19 cellular contexts compared by ENCODE assay signal in genomic region chr10:118823256-118823907, GRCh38.
"Had no signal": no experiment of that assay in that cellular context is flagged by ENCODE, and none has a peak within 500 bp of the region (broad histone marks: within the 10 kb centered on the region; RNA-seq: fewer than 3 reads in every experiment).

No MANE protein-coding gene starts in this region.

- H3K27ac ChIP-seq: breast epithelium, coronary artery, epithelial cell of prostate, left ventricle myocardium inferior, pancreas, psoas muscle, suprapubic skin, tibial nerve had no signal

- H3K36me3 ChIP-seq: breast epithelium, left ventricle myocardium inferior, pancreas, suprapubic skin, tibial nerve had no signal

- ATAC-seq: activated naive CD4-positive, alpha-beta T cell treated with anti-CD3 and anti-CD28 coated beads, Interleukin-2, amount 50 U/mL, for 72 hours; activated T-helper 17 cell treated with anti-CD3 and anti-CD28 coated beads, Interleukin-2, amount 50 U/mL, for 72 hours; natural killer cell treated with Interleukin-12 subunit alpha and Interleukin-12 subunit beta and Interleukin-15 and Interleukin-18, amount 100 ng/mL, for 72 hours; pancreas; psoas muscle; right cardiac atrium; stimulated activated effector memory CD8-positive, alpha-beta T cell treated with anti-CD3 and anti-CD28 coated beads, Interleukin-12 subunit alpha, Interleukin-12 subunit beta, amount 100 ng/mL, for 72 hours; stimulated activated naive CD8-positive, alpha-beta T cell treated with anti-CD3 and anti-CD28 coated beads, Interleukin-15, amount 100 ng/mL, for 72 hours had no signal

- H3K27me3 ChIP-seq: breast epithelium, pancreas, suprapubic skin, tibial nerve had no signal

- H3K9me3 ChIP-seq: breast epithelium, left ventricle myocardium inferior, pancreas, psoas muscle, suprapubic skin had no signal

- DNase-seq: activated CD4-positive, alpha-beta T cell treated with anti-CD3 and anti-CD28 coated beads, Interleukin-2, amount 50 U/mL, for 4 hours; activated CD8-positive, alpha-beta memory T cell treated with anti-CD3 and anti-CD28 coated beads for 24 hours; activated CD8-positive, alpha-beta memory T cell treated with anti-CD3 and anti-CD28 coated beads, Interleukin-2, amount 50 U/mL, for 4 hours; activated T-cell treated with anti-CD3 and anti-CD28 coated beads, Interleukin-2, amount 50 U/mL, for 24 hours; left ventricle myocardium inferior; pancreas; psoas muscle; right cardiac atrium; stimulated activated CD4-positive, alpha-beta T cell treated with anti-CD3 and anti-CD28 coated beads, Interleukin-2, amount 100 ng/mL, for 24 hours; stimulated activated naive CD8-positive, alpha-beta T cell treated with anti-CD3 and anti-CD28 coated beads, Interleukin-15, amount 100 ng/mL, for 72 hours had no signal

- H3K4me1 ChIP-seq: breast epithelium, pancreas, suprapubic skin, tibial nerve had no signal

- H3K4me3 ChIP-seq: breast epithelium, coronary artery, left ventricle myocardium inferior, pancreas, psoas muscle, suprapubic skin, tibial nerve had no signal
